Comparison of ENCODE assay signal across 7 cellular contexts in the genomic region with DNA sequence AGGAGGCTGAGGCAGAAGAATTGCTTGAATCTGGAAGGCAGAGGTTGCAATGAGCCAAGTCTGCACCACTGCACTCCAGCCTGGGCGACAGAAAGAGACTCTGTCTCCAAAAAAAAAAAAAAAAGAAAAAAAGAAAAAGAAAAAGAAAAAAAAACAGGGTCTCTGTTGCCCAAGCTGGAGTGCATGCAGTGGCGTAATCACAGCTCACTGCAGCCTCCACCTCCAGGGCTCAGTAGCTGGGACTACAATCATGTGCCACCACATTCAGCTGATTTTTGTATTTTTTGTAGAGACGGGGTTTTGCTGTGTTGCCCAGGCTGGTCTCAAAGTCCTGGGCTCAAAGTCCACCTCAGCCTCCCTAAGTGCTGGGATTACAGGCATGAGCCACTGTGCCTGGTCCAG.
DNase-seq lines count a peak whose midpoint lies in the region; ATAC-seq, FAIRE-seq and TF ChIP-seq lines count a peak whose summit lies in the region.
"Not testable (repeated sequence)": the region's sequence is repeated elsewhere in the genome, so short reads cannot be mapped to it uniquely, and the experiment has no call there.

No MANE protein-coding gene starts in this region.

- H3K79me2 ChIP-seq in Loucy (ENCODE audit: insufficient read depth, low read length), result peaks cover 60% of the 10 kb centered on the region
- H3K79me2 ChIP-seq in GM12878 (ENCODE audit: control insufficient read depth, insufficient read depth, low read length), result peaks cover 78% of the 10 kb centered on the region

- H3K36me3 ChIP-seq in GM06990 (ENCODE audit: control insufficient read depth, insufficient read depth, low read length); Loucy (ENCODE audit: insufficient read depth, low read length); GM12878 (ENCODE audit: control insufficient read depth in 2 of 2, insufficient read depth in 2 of 2, low read length in 1 of 2); right lobe of liver; spleen: not testable (repeated sequence)

- POLR2A ChIA-PET in GM12878 (lab: Charles Lee), result interaction anchor here (0.6 to 8.4 kb wide), 18 partner anchors 10 to 793 kb away, joined by 3 to 195 read pairs (median 4); a partner anchor contains a TSS

- H3K9me2 ChIP-seq in Loucy (replicated peaks; ENCODE audit: low read depth, low read length), result not testable (repeated sequence)

- ATAC-seq in GM12878, result not testable (repeated sequence)
- peak in 3 of 4 donors; percentile 1 to 30 (median 2) for ATAC-seq in right lobe of liver

- FAIRE-seq in GM12878 (lab: Jason Lieb, UNC), result not testable (repeated sequence)

- peaks cover 59% of the 10 kb centered on the region for H3K4me1 ChIP-seq in Loucy (ENCODE audit: insufficient read depth, low read length, poor library complexity, severe bottlenecking)
- H3K4me1 ChIP-seq in GM12878 (ENCODE audit: control insufficient read depth, insufficient read depth, low read length), result not testable (repeated sequence)
- peaks cover 0 to 25% (median 4%) of the 10 kb centered on the region in 4 donors for H3K4me1 ChIP-seq in right lobe of liver
- H3K4me1 ChIP-seq in spleen, result peaks cover 23 to 69% (median 52%) of the 10 kb centered on the region in 6 donors

- TF ChIP-seq EP300 in GM12878 (IDR thresholded peaks at IDR 0.05; ENCODE audit: borderline replicate concordance in 1 of 2, control insufficient read depth in 1 of 2, low read depth in 2 of 2, low read length in 2 of 2), result not testable (repeated sequence)

- not testable (repeated sequence) for H2AFZ ChIP-seq in Loucy (ENCODE audit: low read length); GM12878 (ENCODE audit: control insufficient read depth, low read depth, low read length)

- H4K20me1 ChIP-seq in Loucy (ENCODE audit: insufficient read depth, low read length, poor library complexity, severe bottlenecking); GM12878 (ENCODE audit: control insufficient read depth, insufficient read depth): not testable (repeated sequence)

- H3K4me2 ChIP-seq in Loucy (ENCODE audit: low read depth, low read length, poor library complexity, severe bottlenecking) (peak overlapping the region; percentile 63), GM12878 (ENCODE audit: control insufficient read depth, insufficient read depth) (peak overlapping the region; percentile 87)

- in situ Hi-C loops in SK-MEL-5 (cut with HindIII; ENCODE audit: low pct_unique_long_range_greater_than_20kb, low sequenced_read_pairs); GM12878 (cut with MboI): not testable (repeated sequence)

- H3K27me3 ChIP-seq in GM06990 (replicated peaks; ENCODE audit: control insufficient read depth, insufficient read depth, low read length); Loucy (ENCODE audit: insufficient read depth, low read length, poor library complexity, severe bottlenecking); GM12878 (replicated peaks in 1 of 2; ENCODE audit: control insufficient read depth in 2 of 2, insufficient read depth in 2 of 2, low read length in 1 of 2); right lobe of liver; spleen (replicated peaks in 1 of 7): not testable (repeated sequence)

- not testable (repeated sequence) for H3K9ac ChIP-seq in Loucy (ENCODE audit: low read depth, low read length, poor library complexity, severe bottlenecking)
- 0 out of 2 replicates have a peak overlapping the region, but pooled peaks have one; percentile 19 for H3K9ac ChIP-seq in GM12878 (ENCODE audit: control insufficient read depth, insufficient read depth, low read length)

- not testable (repeated sequence) for TF ChIP-seq POLR2A in GM12878 (IDR thresholded peaks at IDR 0.05; ENCODE audit: low read depth, low read length); right lobe of liver (IDR thresholded peaks at IDR 0.05); spleen (IDR thresholded peaks at IDR 0.05)

- intact Hi-C loops in GM12878 (cut with micrococcal nuclease; ENCODE audit: unreplicated experiment), result loop anchor here (1.0 to 2.0 kb wide), 3 partner anchors 20 to 101 kb away; no protein-coding TSS in a partner anchor
- intact Hi-C loops in right lobe of liver (cut with DNase I); spleen (cut with DNase I; ENCODE audit: low total_unique reads): not testable (repeated sequence)

- WGBS in GM12878 (ENCODE audit: insufficient coverage, insufficient replicate concordance, low lambda C conversion rate, missing lambda C conversion rate), result 45% methylated on average over 2 of the region's 3 CpGs
- WGBS in right lobe of liver (ENCODE audit: insufficient coverage, low coverage, low lambda C conversion rate, missing lambda C conversion rate), result 32% methylated on average over 3 of the region's 3 CpGs
- WGBS in spleen, 5 donors, result 55 to 84% (median 72%) methylated on average over 3 of the region's 3 CpGs

- peak overlapping the region; percentile 36 for H3K4me3 ChIP-seq in GM06990 (replicated peaks; ENCODE audit: low read depth, low read length)
- not testable (repeated sequence) for H3K4me3 ChIP-seq in Loucy (ENCODE audit: low read length, poor library complexity, severe bottlenecking); spleen
- H3K4me3 ChIP-seq in GM12878, result peak overlapping the region; percentile 68
- H3K4me3 ChIP-seq in right lobe of liver, result peak overlapping the region in 2 of 3 donors; percentile 14 to 17

- H3F3A ChIP-seq in Loucy (ENCODE audit: low read depth), result peaks cover 17% of the 10 kb centered on the region; the same call in 1 of the 2 replicates

- TF ChIP-seq RAD21 in GM12878 (IDR thresholded peaks at IDR 0.05; ENCODE audit: insufficient read depth, low read depth, low read length), result not testable (repeated sequence)

- not testable (repeated sequence) for TF ChIP-seq CTCF in GM06990 (IDR thresholded peaks at IDR 0.05; ENCODE audit: insufficient read depth, low read length, poor library complexity, severe bottlenecking); Loucy (conservative IDR thresholded peaks at IDR 0.05; ENCODE audit: low read length); GM12878 (IDR thresholded peaks at IDR 0.05 in 2 of 3, conservative IDR thresholded peaks at IDR 0.05 in 1 of 3; ENCODE audit: control insufficient read depth in 2 of 3, extremely low read depth in 1 of 3, insufficient read depth in 1 of 3, low read depth in 3 of 3, low read length in 3 of 3); right lobe of liver (IDR thresholded peaks at IDR 0.05); spleen (IDR thresholded peaks at IDR 0.05 in 8 of 11, conservative IDR thresholded peaks at IDR 0.05 in 3 of 11)

- not testable (repeated sequence) for H3K9me3 ChIP-seq in Loucy (ENCODE audit: insufficient read depth, low read depth, low read length); GM12878 (replicated peaks; ENCODE audit: control insufficient read depth, insufficient read depth, low read length); right lobe of liver; spleen

- RAD21 ChIA-PET in GM12878 (lab: Charles Lee; ENCODE audit: unreplicated experiment), result interaction anchor here (0.7 to 15.2 kb wide), 32 partner anchors 9 to 387 kb away, joined by 3 to 514 read pairs (median 4); a partner anchor contains a TSS

- not testable (repeated sequence) for BruUV-seq in GM12878 (replicated peaks; lab: Mats Ljungman, UMichigan)

- SMC1A ChIA-PET in GM12878 (lab: Charles Lee; ENCODE audit: uncharacterized antibody, unreplicated experiment), result interaction anchor here (0.6 to 35.8 kb wide), 19 partner anchors 15 to 192 kb away, joined by 3 to 945 read pairs (median 5); a partner anchor contains a TSS

- not testable (repeated sequence) for DNase-seq in GM06990 (ENCODE audit: extremely low read depth, insufficient read length); GM12878 (ENCODE audit: low read depth, low spot score); spleen
- DNase-seq in NOMO-1 (lab: John Stamatoyannopoulos, UW; ENCODE audit: unreplicated experiment in 2 of 2), result peak; percentile 41 to 44
- DNase-seq in SK-MEL-5 (ENCODE audit: low read depth, low spot score), result peak; percentile 52
- DNase-seq in right lobe of liver, result peak; percentile 35 to 78 (median 69)

- H3K27ac ChIP-seq in GM12878 (ENCODE audit: control insufficient read depth, insufficient read depth), result peak overlapping the region; percentile 64
- H3K27ac ChIP-seq in right lobe of liver, result peak overlapping the region in 2 of 3 donors; percentile 51 to 89
- peak overlapping the region in 5 of 8 donors; percentile 3 to 99 (median 26) for H3K27ac ChIP-seq in spleen

- CTCF ChIA-PET in GM12878 (lab: Yijun Ruan, JAX), result interaction anchor here (0.6 to 14.2 kb wide), 20 partner anchors 11 to 416 kb away, joined by 3 to 153 read pairs (median 5); a partner anchor contains a TSS

TF ChIP-seq in GM12878, 131 proteins besides CTCF, POLR2A, EP300 and RAD21:
- 0 out of 2 replicates have a peak, but pooled peaks have one; percentile 32 for TF ChIP-seq NBN (IDR thresholded peaks at IDR 0.05)
- TF ChIP-seq BHLHE40 (IDR thresholded peaks at IDR 0.05; ENCODE audit: borderline replicate concordance in 1 of 2, low read depth in 2 of 2, low read length in 1 of 2), result peak in 1 of 2 experiments; percentile 30; a peak in 1 of 4 replicates
- peak; percentile 45 for TF ChIP-seq RAD51 (IDR thresholded peaks at IDR 0.05)
- TF ChIP-seq, protein P1, sequence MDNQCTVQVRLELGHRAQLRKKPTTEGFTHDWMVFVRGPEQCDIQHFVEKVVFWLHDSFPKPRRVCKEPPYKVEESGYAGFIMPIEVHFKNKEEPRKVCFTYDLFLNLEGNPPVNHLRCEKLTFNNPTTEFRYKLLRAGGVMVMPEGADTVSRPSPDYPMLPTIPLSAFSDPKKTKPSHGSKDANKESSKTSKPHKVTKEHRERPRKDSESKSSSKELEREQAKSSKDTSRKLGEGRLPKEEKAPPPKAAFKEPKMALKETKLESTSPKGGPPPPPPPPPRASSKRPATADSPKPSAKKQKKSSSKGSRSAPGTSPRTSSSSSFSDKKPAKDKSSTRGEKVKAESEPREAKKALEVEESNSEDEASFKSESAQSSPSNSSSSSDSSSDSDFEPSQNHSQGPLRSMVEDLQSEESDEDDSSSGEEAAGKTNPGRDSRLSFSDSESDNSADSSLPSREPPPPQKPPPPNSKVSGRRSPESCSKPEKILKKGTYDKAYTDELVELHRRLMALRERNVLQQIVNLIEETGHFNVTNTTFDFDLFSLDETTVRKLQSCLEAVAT (IDR thresholded peaks at IDR 0.05), result peak; percentile 71; the same call in 1 of the 2 replicates
